ENCODE assay signal across 1 cellular context in the genomic region with DNA sequence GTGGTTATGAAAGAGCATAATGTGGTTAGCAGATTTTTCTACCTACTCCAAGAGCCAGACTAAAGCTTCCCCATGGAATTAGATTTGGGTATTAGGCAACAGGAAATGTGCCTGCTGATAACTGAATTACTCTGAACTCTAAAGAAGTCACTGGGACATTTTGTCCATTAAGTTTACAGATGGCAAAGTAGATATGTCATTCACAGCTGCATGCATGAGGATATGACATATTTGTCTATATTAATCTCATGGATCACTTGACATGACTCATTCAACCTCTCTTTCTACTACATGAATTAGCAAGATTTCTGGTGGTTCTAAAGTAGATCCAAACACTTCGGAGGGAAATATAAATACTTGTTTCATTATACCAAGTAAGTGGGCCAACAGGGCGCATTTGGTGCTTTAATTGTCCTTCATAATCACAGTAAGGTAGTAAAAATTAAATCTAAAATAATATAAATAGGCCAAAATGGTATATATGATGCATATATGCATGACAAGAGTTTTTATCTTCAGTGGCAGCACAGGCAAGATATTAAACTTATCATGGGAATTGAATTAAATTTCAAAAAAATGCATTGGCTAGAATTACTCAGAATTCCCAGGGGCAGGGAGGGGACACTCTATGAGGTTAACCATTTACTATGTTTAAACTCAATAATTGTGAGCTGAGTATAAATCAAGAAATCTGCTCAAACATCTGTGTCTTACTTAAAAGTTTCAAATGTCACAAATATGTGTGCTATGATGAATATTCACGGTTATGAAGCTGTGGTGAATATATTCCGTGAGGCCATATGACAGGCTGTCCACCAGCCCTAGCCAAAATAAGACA.
TF ChIP-seq lines count a peak whose summit lies in the region.

No MANE protein-coding gene starts in this region.

TF ChIP-seq in SK-N-SH treated with all-trans-retinoic acid at 6 μM for 48 hours, 23 proteins besides CTCF, POLR2A, EP300 and RAD21 (continued from another document):
- TF ChIP-seq, protein P1, sequence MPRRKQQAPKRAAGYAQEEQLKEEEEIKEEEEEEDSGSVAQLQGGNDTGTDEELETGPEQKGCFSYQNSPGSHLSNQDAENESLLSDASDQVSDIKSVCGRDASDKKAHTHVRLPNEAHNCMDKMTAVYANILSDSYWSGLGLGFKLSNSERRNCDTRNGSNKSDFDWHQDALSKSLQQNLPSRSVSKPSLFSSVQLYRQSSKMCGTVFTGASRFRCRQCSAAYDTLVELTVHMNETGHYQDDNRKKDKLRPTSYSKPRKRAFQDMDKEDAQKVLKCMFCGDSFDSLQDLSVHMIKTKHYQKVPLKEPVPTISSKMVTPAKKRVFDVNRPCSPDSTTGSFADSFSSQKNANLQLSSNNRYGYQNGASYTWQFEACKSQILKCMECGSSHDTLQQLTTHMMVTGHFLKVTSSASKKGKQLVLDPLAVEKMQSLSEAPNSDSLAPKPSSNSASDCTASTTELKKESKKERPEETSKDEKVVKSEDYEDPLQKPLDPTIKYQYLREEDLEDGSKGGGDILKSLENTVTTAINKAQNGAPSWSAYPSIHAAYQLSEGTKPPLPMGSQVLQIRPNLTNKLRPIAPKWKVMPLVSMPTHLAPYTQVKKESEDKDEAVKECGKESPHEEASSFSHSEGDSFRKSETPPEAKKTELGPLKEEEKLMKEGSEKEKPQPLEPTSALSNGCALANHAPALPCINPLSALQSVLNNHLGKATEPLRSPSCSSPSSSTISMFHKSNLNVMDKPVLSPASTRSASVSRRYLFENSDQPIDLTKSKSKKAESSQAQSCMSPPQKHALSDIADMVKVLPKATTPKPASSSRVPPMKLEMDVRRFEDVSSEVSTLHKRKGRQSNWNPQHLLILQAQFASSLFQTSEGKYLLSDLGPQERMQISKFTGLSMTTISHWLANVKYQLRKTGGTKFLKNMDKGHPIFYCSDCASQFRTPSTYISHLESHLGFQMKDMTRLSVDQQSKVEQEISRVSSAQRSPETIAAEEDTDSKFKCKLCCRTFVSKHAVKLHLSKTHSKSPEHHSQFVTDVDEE (CRISPR knock-in tag; IDR thresholded peaks at IDR 0.05) = peak; percentile 100
- TF ChIP-seq ESRRG (CRISPR knock-in tag; IDR thresholded peaks at IDR 0.05) (peak; percentile 97), ZFP3 (CRISPR knock-in tag; IDR thresholded peaks at IDR 0.05) (peak; percentile 85), TOX (CRISPR knock-in tag; IDR thresholded peaks at IDR 0.05; ENCODE audit: borderline replicate concordance) (no peak), GLIS3 (CRISPR knock-in tag; IDR thresholded peaks at IDR 0.05) (peak; percentile 94; the same call in 1 of the 2 replicates), BACH2 (CRISPR knock-in tag; IDR thresholded peaks at IDR 0.05; ENCODE audit: borderline replicate concordance) (peak; percentile 54; the same call in 1 of the 2 replicates), PPARA (CRISPR knock-in tag; IDR thresholded peaks at IDR 0.05; ENCODE audit: borderline replicate concordance) (peak; percentile 89), SNAI2 (CRISPR knock-in tag; IDR thresholded peaks at IDR 0.05) (peak; percentile 97), ZNF565 (CRISPR knock-in tag; conservative IDR thresholded peaks at IDR 0.05; ENCODE audit: low read depth) (peak; percentile 85), TCF4 (CRISPR knock-in tag; IDR thresholded peaks at IDR 0.05; ENCODE audit: borderline replicate concordance) (peak; percentile 96)
